In the genomic region with DNA sequence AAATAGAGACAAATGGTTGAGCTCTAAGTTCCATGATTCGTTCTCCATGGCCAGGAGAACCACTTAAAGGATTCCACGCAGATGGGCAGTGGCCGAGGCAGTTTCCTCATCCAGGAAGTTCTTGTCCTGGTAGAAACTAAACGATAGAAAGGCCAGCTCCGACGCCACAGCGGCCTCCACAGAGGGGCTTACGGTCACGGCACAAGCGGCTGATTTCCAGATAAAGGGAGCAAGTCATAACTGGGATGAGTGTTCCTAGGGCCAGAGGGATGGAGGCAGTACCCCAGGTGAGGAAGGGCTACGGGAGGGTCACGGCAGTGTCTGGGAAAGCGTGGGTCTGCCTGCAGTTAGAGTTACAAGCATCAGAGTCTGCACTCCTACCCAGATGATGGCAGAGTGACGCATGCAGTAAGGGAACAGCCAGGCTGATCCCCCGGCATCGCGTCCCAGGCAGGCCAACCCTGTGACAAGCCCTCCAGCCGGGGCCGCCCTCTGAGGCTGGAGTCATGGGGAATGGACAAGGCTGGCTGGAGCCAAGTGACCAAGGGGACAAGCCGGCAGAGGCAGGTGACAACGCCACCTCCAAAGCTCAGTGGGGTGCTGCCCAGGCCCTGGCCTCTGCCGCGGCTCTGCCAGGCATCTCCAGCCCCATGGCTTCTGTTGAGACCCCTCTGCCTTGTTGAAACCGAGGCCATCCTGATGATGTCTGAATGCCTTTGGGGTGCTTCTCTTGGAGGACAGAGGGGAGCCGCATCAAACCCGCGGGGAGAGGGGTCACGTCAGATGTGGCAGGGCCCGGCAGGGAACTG, we compare ENCODE assay signal across 19 cellular contexts.
"Had no signal": no experiment of that assay in that cellular context is flagged by ENCODE, and none has a peak within 500 bp of the region (broad histone marks: within the 10 kb centered on the region; RNA-seq: fewer than 3 reads in every experiment).

No MANE protein-coding gene starts in this region.

- H3K27ac Mint-ChIP-seq: activated CD8-positive, alpha-beta T cell treated with anti-CD3 and anti-CD28 coated beads, Interleukin-2, amount 10 ng/mL, durations not matched to agents 7 days and 5 days; activated naive CD4-positive, alpha-beta T cell treated with anti-CD3 and anti-CD28 coated beads, Interleukin-2, amount 50 U/mL, for 72 hours; activated T-helper 2 cell treated with anti-CD3 and anti-CD28 coated beads, Interferon-gamma antibody, Interleukin-2, Interleukin-4, amounts not matched to agents 10 μg/mL and 5 μg/mL and 100 μg/mL, durations not matched to agents 14 hours and 24 hours and 36 hours; dendritic cell treated with granulocyte-macrophage colony-stimulating factor and Interleukin-4, amounts not matched to agents 40 ng/mL and 50 ng/mL, for 4 days; stimulated activated effector memory CD8-positive, alpha-beta T cell treated with anti-CD3 and anti-CD28 coated beads, Interleukin-12 subunit alpha, Interleukin-12 subunit beta, amount 100 ng/mL, for 72 hours had no signal

- H3K4me3 Mint-ChIP-seq: activated CD8-positive, alpha-beta T cell treated with anti-CD3 and anti-CD28 coated beads, Interleukin-2, amount 10 ng/mL, durations not matched to agents 7 days and 5 days; central memory CD8-positive, alpha-beta T cell; dendritic cell treated with granulocyte-macrophage colony-stimulating factor and Interleukin-4, amounts not matched to agents 40 ng/mL and 50 ng/mL, for 4 days; stimulated activated effector memory CD8-positive, alpha-beta T cell treated with anti-CD3 and anti-CD28 coated beads, Interleukin-12 subunit alpha, Interleukin-12 subunit beta, amount 100 ng/mL, for 72 hours; T-cell had no signal

- H3K27me3 ChIP-seq: body of pancreas, SJSA1 had no signal

- DNase-seq: activated CD4-positive, alpha-beta T cell treated with anti-CD3 and anti-CD28 coated beads for 4 hours; activated CD8-positive, alpha-beta T cell treated with anti-CD3 and anti-CD28 coated beads, Interleukin-2, amount 10 ng/mL, durations not matched to agents 7 days and 5 days; amniotic stem cell; body of pancreas; mesendoderm; retina; substantia nigra; T-cell; T1000; upper lobe of left lung had no signal

- H3K4me1 ChIP-seq: body of pancreas, parathyroid adenoma, SJSA1, upper lobe of left lung had no signal

- H3K27ac ChIP-seq: body of pancreas, parathyroid adenoma, SJSA1, upper lobe of left lung, VCaP had no signal

- H3K36me3 Mint-ChIP-seq: activated naive CD4-positive, alpha-beta T cell treated with anti-CD3 and anti-CD28 coated beads, Interleukin-2, amount 50 U/mL, for 72 hours; stimulated activated effector memory CD8-positive, alpha-beta T cell treated with anti-CD3 and anti-CD28 coated beads, Interleukin-12 subunit alpha, Interleukin-12 subunit beta, amount 100 ng/mL, for 72 hours; T-cell had no signal

- ATAC-seq: activated CD8-positive, alpha-beta T cell treated with anti-CD3 and anti-CD28 coated beads, Interleukin-2, amount 10 ng/mL, durations not matched to agents 7 days and 5 days; activated naive CD4-positive, alpha-beta T cell treated with anti-CD3 and anti-CD28 coated beads, Interleukin-2, amount 50 U/mL, for 72 hours; body of pancreas; esophagus mucosa; stimulated activated effector memory CD8-positive, alpha-beta T cell treated with anti-CD3 and anti-CD28 coated beads, Interleukin-12 subunit alpha, Interleukin-12 subunit beta, amount 100 ng/mL, for 72 hours; T-cell had no signal

- H3K9me3 Mint-ChIP-seq: activated naive CD4-positive, alpha-beta T cell treated with anti-CD3 and anti-CD28 coated beads, Interleukin-2, amount 50 U/mL, for 72 hours; activated T-helper 2 cell treated with anti-CD3 and anti-CD28 coated beads, Interferon-gamma antibody, Interleukin-2, Interleukin-4, amounts not matched to agents 10 μg/mL and 5 μg/mL and 100 μg/mL, durations not matched to agents 14 hours and 24 hours and 36 hours; central memory CD8-positive, alpha-beta T cell; dendritic cell treated with granulocyte-macrophage colony-stimulating factor and Interleukin-4, amounts not matched to agents 40 ng/mL and 50 ng/mL, for 4 days; stimulated activated effector memory CD8-positive, alpha-beta T cell treated with anti-CD3 and anti-CD28 coated beads, Interleukin-12 subunit alpha, Interleukin-12 subunit beta, amount 100 ng/mL, for 72 hours; T-cell had no signal

- H3K36me3 ChIP-seq: SJSA1, upper lobe of left lung had no signal

- H3K4me3 ChIP-seq: body of pancreas, SJSA1, upper lobe of left lung had no signal

- H3K9me3 ChIP-seq: body of pancreas, upper lobe of left lung had no signal

- H3K4me1 Mint-ChIP-seq: central memory CD8-positive, alpha-beta T cell; stimulated activated effector memory CD8-positive, alpha-beta T cell treated with anti-CD3 and anti-CD28 coated beads, Interleukin-12 subunit alpha, Interleukin-12 subunit beta, amount 100 ng/mL, for 72 hours; T-cell had no signal
